In the genomic region with DNA sequence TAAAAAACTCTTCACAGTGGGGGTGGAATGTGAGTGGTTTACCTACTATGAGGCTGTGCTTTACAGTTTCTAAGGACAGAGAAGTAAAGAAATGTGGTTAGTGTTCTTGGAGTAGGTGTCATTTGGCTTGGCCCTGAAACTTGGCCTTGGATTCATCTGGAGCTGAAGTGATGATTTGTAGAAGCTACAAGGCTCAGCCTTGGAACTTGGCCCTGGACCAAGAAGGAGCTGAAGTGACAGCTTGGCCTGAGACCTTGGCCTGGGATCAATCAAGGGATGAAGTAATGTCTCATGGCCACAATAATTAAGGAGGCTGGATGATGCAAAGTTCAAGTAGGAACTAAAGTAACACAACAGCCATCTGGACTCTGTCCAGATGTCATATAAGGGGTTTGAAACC, we compare ENCODE assay signal across 15 cellular contexts. TPM values are rescaled to one million over a fixed set of nuclear protein-coding genes. Genes with fewer than 3 reads are reported as not detected.
"Had no signal": no experiment of that assay in that cellular context is flagged by ENCODE, and none has a peak within 500 bp of the region (broad histone marks: within the 10 kb centered on the region; RNA-seq: fewer than 3 reads in every experiment).

No MANE protein-coding gene starts in this region.

RNA-seq across cellular contexts. Expression of a gene that starts 1.7 kb away (rescaled TPM):
- total RNA-seq: stomach, subcutaneous adipose tissue, suprapubic skin, temporal lobe, thoracic aorta, thyroid gland, tibial nerve, transverse colon, upper lobe of left lung, upper lobe of right lung, ureter, urinary bladder, uterus, vagina had no signal
- polyA plus RNA-seq: stomach, thymus, urinary bladder had no signal
